In genomic region chr4:5863461-5864113, GRCh38 we compare ENCODE assay signal across 9 cellular contexts. TPM values are rescaled to one million over a fixed set of nuclear protein-coding genes. Genes with fewer than 3 reads are reported as not detected.
DNase-seq lines count a peak whose midpoint lies in the region; TF ChIP-seq lines count a peak whose summit lies in the region.
"Had no signal": no experiment of that assay in that cellular context is flagged by ENCODE, and none has a peak within 500 bp of the region (broad histone marks: within the 10 kb centered on the region; RNA-seq: fewer than 3 reads in every experiment).

No MANE protein-coding gene starts in this region.

- in situ Hi-C loops in GM13976 (cut with MboI; ENCODE audit: low sequenced_read_pairs, unreplicated experiment): no loop called here

- H3K4me1 Mint-ChIP-seq in activated CD4-positive, alpha-beta T cell treated with anti-CD3 and anti-CD28 coated beads, Interleukin-2, amount 10 ng/mL, durations not matched to agents 7 days and 5 days: peaks cover 42% of the 10 kb centered on the region
- H3K4me1 Mint-ChIP-seq in glutamatergic neuron (ENCODE audit: low read depth, unreplicated experiment): peaks cover 39% of the 10 kb centered on the region

- H3K9me3 Mint-ChIP-seq in activated CD4-positive, alpha-beta T cell treated with anti-CD3 and anti-CD28 coated beads, Interleukin-2, amount 10 ng/mL, durations not matched to agents 7 days and 5 days: no peaks in the 10 kb centered on the region
- peaks cover 18% of the 10 kb centered on the region for H3K9me3 Mint-ChIP-seq in glutamatergic neuron (ENCODE audit: unreplicated experiment)
- H3K9me3 Mint-ChIP-seq: central memory CD8-positive, alpha-beta T cell had no signal

- CTCF ChIA-PET in activated CD4-positive, alpha-beta T cell treated with anti-CD3 and anti-CD28 coated beads, Interleukin-2, amount 10 ng/mL, durations not matched to agents 7 days and 5 days (lab: Charles Lee): interaction anchor here (1.0 kb wide), 1 partner anchor 26 kb away, joined by 3 read pairs; no protein-coding TSS in a partner anchor

- H3K36me3 Mint-ChIP-seq in activated CD4-positive, alpha-beta T cell treated with anti-CD3 and anti-CD28 coated beads, Interleukin-2, amount 10 ng/mL, durations not matched to agents 7 days and 5 days (ENCODE audit: low read depth): no peaks in the 10 kb centered on the region
- H3K36me3 Mint-ChIP-seq in glutamatergic neuron (ENCODE audit: unreplicated experiment): peaks cover 4% of the 10 kb centered on the region

- no peak overlapping the region for H3K4me3 Mint-ChIP-seq in activated CD4-positive, alpha-beta T cell treated with anti-CD3 and anti-CD28 coated beads, Interleukin-2, amount 10 ng/mL, durations not matched to agents 7 days and 5 days
- no peak overlapping the region for H3K4me3 Mint-ChIP-seq in glutamatergic neuron (ENCODE audit: unreplicated experiment)
- H3K4me3 Mint-ChIP-seq: central memory CD8-positive, alpha-beta T cell had no signal

- DNase-seq in stimulated activated naive CD4-positive, alpha-beta T cell treated with Interleukin-2 at 50 U/mL for 16 hours (lab: John Stamatoyannopoulos, UW): peak; percentile 23
- DNase-seq in stimulated activated naive CD4-positive, alpha-beta T cell (lab: John Stamatoyannopoulos, UW): no peak
- peak; percentile 61 for DNase-seq in activated CD4-positive, alpha-beta T cell treated with anti-CD3 and anti-CD28 coated beads, Interleukin-2, amount 10 ng/mL, durations not matched to agents 7 days and 5 days
- DNase-seq in glutamatergic neuron (no peak), retina (no peak), GM13976 (ENCODE audit: low spot score) (no peak), NCI-H1694 (lab: John Stamatoyannopoulos, UW) (no peak), D341Med (ENCODE audit: low spot score) (no peak)

- TF ChIP-seq CTCF in glutamatergic neuron (IDR thresholded peaks at IDR 0.05; ENCODE audit: partially characterized antibody, unreplicated experiment) (no peak), GM13976 (IDR thresholded peaks at IDR 0.05; ENCODE audit: borderline replicate concordance, control extremely low read depth, extremely low read depth, insufficient read depth, missing control alignments) (no peak)

- POLR2A ChIA-PET in activated CD4-positive, alpha-beta T cell treated with anti-CD3 and anti-CD28 coated beads, Interleukin-2, amount 10 ng/mL, durations not matched to agents 7 days and 5 days (lab: Charles Lee): interaction anchor here (0.5 kb wide), 1 partner anchor 464 kb away, joined by 3 read pairs; no protein-coding TSS in a partner anchor

- peaks cover 3% of the 10 kb centered on the region for H3K27me3 Mint-ChIP-seq in activated CD4-positive, alpha-beta T cell treated with anti-CD3 and anti-CD28 coated beads, Interleukin-2, amount 10 ng/mL, durations not matched to agents 7 days and 5 days
- peaks cover 14% of the 10 kb centered on the region for H3K27me3 Mint-ChIP-seq in glutamatergic neuron (ENCODE audit: unreplicated experiment)

- H3K27ac Mint-ChIP-seq in activated CD4-positive, alpha-beta T cell treated with anti-CD3 and anti-CD28 coated beads, Interleukin-2, amount 10 ng/mL, durations not matched to agents 7 days and 5 days: peak overlapping the region; percentile 3
- peak overlapping the region; percentile 59 for H3K27ac Mint-ChIP-seq in glutamatergic neuron (ENCODE audit: unreplicated experiment)

RNA-seq across cellular contexts. Expression of gene CRMP1, which starts 29.3 kb away (rescaled TPM):
- under 1 TPM; 0.12 to 0.15 TPM for total RNA-seq in activated CD4-positive, alpha-beta T cell treated with anti-CD3 and anti-CD28 coated beads, Interleukin-2, amount 10 ng/mL, durations not matched to agents 7 days and 5 days
- total RNA-seq in glutamatergic neuron (ENCODE audit: unreplicated experiment): 947 TPM

Comparison
In these comparisons a context has a peak if more than half of its experiments do, and no peak if none do; other contexts are left out.
1. DNase-seq: peak in stimulated activated naive CD4-positive, alpha-beta T cell treated with Interleukin-2 at 50 U/mL for 16 hours (single experiment) and activated CD4-positive, alpha-beta T cell treated with anti-CD3 and anti-CD28 coated beads, Interleukin-2, amount 10 ng/mL, durations not matched to agents 7 days and 5 days (single experiment); none in stimulated activated naive CD4-positive, alpha-beta T cell (0 of 6), glutamatergic neuron (single experiment), retina (single experiment), GM13976 (single experiment), NCI-H1694 (single experiment) and D341Med (single experiment).
2. RNA of gene CRMP1, which starts 29.3 kb away (total RNA-seq): 947 TPM in glutamatergic neuron (single experiment); 0.12 to 0.15 TPM in activated CD4-positive, alpha-beta T cell treated with anti-CD3 and anti-CD28 coated beads, Interleukin-2, amount 10 ng/mL, durations not matched to agents 7 days and 5 days; every median in the first group is over 100 times any median in the second.